Comparison of ENCODE assay signal across 1 cellular context in the genomic region with DNA sequence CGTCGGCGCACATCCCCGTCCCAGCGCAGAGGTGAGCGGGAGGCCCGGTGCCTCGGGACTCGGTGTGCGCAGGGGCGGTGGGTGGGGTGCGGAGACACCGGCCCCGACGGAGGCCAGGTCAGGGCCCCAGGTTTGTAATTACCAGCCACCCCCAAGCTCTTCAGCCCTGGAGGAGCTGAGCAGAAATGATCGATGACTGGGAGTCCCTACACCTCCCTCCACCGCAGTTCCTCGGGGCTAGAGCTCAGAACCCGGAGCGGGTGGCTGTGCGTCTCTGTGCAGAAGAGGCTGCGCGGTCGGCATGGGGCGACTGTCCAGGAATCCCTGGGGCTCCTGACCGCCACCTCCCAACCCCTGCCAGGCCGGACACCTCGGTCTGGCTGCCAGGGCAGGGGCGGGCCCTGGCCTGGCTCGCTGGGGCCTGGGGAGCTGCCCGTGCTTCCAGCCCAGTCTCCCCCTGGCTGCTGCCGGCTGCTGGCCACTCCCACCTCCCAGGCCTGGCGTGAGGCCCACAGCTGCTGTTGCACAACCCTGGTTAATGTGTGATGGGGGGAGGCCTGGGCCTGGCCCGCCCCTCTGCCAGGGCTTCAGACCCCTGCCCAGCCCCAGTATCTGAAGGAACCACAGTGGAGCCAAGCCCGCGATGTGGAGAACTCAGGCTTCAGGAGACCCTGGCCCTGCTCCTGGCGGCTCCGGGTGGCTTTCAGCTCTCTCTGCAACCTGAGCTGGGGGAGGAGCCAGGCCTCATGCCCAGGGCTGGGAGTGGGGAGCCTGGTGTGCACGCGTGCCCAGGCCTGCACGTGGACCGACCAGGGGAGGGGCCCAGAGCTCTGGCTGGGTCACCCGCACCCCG.
TF ChIP-seq lines count a peak whose summit lies in the region.

No MANE protein-coding gene starts in this region.

TF ChIP-seq in HepG2, 621 proteins besides CTCF, POLR2A, EP300 and RAD21 (continued from another document and continues in another):
- TF ChIP-seq, protein P1, sequence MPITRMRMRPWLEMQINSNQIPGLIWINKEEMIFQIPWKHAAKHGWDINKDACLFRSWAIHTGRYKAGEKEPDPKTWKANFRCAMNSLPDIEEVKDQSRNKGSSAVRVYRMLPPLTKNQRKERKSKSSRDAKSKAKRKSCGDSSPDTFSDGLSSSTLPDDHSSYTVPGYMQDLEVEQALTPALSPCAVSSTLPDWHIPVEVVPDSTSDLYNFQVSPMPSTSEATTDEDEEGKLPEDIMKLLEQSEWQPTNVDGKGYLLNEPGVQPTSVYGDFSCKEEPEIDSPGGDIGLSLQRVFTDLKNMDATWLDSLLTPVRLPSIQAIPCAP (CRISPR knock-in tag; IDR thresholded peaks at IDR 0.05; ENCODE audit: low read depth), result no peak; the same call in 1 of the 2 replicates
- TF ChIP-seq ARNTL (CRISPR knock-in tag; IDR thresholded peaks at IDR 0.05) (peak; percentile 99), UBTF (CRISPR knock-in tag; IDR thresholded peaks at IDR 0.05) (peak; percentile 100), DPF2 (CRISPR knock-in tag; IDR thresholded peaks at IDR 0.05; ENCODE audit: borderline replicate concordance, low read depth) (peak; percentile 83; the same call in 1 of the 2 replicates), ZNF883 (CRISPR knock-in tag; IDR thresholded peaks at IDR 0.05; ENCODE audit: not compliant biosample characterization) (peak; percentile 99), PRMT3 (CRISPR knock-in tag; IDR thresholded peaks at IDR 0.05; ENCODE audit: borderline replicate concordance, low read depth) (peak; percentile 77; the same call in 1 of the 2 replicates), NFKBIZ (CRISPR knock-in tag; IDR thresholded peaks at IDR 0.05) (peak; percentile 94), ZNF274 (CRISPR knock-in tag; IDR thresholded peaks at IDR 0.05) (peak; percentile 93), ZNF850 (CRISPR knock-in tag; conservative IDR thresholded peaks at IDR 0.05) (0 out of 2 replicates have a peak, but pooled peaks have one; percentile 67), MIER3 (CRISPR knock-in tag; IDR thresholded peaks at IDR 0.05; ENCODE audit: borderline replicate concordance) (peak; percentile 96; the same call in 1 of the 2 replicates), AKAP8 (CRISPR knock-in tag; IDR thresholded peaks at IDR 0.05) (peak; percentile 97), ZGPAT (CRISPR knock-in tag; IDR thresholded peaks at IDR 0.05) (peak; percentile 98), STAT6 (CRISPR knock-in tag; IDR thresholded peaks at IDR 0.05; ENCODE audit: borderline replicate concordance) (peak; percentile 99; the same call in 1 of the 2 replicates), ZNF777 (CRISPR knock-in tag; IDR thresholded peaks at IDR 0.05) (peak; percentile 73), RXRB (CRISPR knock-in tag; IDR thresholded peaks at IDR 0.05; ENCODE audit: borderline replicate concordance) (peak; percentile 95), ZNF263 (CRISPR knock-in tag; IDR thresholded peaks at IDR 0.05) (peak; percentile 73), ZSCAN25 (CRISPR knock-in tag; IDR thresholded peaks at IDR 0.05) (peak; percentile 91; the same call in 1 of the 2 replicates), ZNF510 (CRISPR knock-in tag; IDR thresholded peaks at IDR 0.05; ENCODE audit: low read depth) (peak; percentile 94), BORCS8-MEF2B (CRISPR knock-in tag; IDR thresholded peaks at IDR 0.05) (peak; percentile 71), ZNF24 (IDR thresholded peaks at IDR 0.05) (peak; percentile 16; the same call in 1 of the 2 replicates), ZIK1 (CRISPR knock-in tag; IDR thresholded peaks at IDR 0.05; ENCODE audit: borderline replicate concordance, low read depth) (peak; percentile 77), FOSL2 (CRISPR knock-in tag; IDR thresholded peaks at IDR 0.05) (peak; percentile 72), ZBTB42 (CRISPR knock-in tag; IDR thresholded peaks at IDR 0.05) (0 out of 2 replicates have a peak, but pooled peaks have one; percentile 64), ZNF121 (CRISPR knock-in tag; IDR thresholded peaks at IDR 0.05) (peak; percentile 36; the same call in 1 of the 2 replicates), ZNF296 (CRISPR knock-in tag; conservative IDR thresholded peaks at IDR 0.05) (peak; percentile 90), DBP (CRISPR knock-in tag; IDR thresholded peaks at IDR 0.05; ENCODE audit: not compliant biosample characterization) (no peak), SRSF1 (optimal IDR thresholded peaks at IDR 0.05; ENCODE audit: low read depth, low read length) (peak; percentile 75), NCOA5 (CRISPR knock-in tag; IDR thresholded peaks at IDR 0.05) (0 out of 2 replicates have a peak, but pooled peaks have one; percentile 64), SRY (CRISPR knock-in tag; IDR thresholded peaks at IDR 0.05) (peak; percentile 72), ZNF501 (CRISPR knock-in tag; IDR thresholded peaks at IDR 0.05) (peak; percentile 94), ZNF407 (CRISPR knock-in tag; IDR thresholded peaks at IDR 0.05; ENCODE audit: not compliant biosample characterization) (peak; percentile 85)
- TF ChIP-seq, protein P2, sequence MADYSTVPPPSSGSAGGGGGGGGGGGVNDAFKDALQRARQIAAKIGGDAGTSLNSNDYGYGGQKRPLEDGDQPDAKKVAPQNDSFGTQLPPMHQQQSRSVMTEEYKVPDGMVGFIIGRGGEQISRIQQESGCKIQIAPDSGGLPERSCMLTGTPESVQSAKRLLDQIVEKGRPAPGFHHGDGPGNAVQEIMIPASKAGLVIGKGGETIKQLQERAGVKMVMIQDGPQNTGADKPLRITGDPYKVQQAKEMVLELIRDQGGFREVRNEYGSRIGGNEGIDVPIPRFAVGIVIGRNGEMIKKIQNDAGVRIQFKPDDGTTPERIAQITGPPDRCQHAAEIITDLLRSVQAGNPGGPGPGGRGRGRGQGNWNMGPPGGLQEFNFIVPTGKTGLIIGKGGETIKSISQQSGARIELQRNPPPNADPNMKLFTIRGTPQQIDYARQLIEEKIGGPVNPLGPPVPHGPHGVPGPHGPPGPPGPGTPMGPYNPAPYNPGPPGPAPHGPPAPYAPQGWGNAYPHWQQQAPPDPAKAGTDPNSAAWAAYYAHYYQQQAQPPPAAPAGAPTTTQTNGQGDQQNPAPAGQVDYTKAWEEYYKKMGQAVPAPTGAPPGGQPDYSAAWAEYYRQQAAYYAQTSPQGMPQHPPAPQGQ (CRISPR knock-in tag; IDR thresholded peaks at IDR 0.05; ENCODE audit: borderline replicate concordance), result peak; percentile 40; the same call in 1 of the 2 replicates
- TF ChIP-seq, protein P3, sequence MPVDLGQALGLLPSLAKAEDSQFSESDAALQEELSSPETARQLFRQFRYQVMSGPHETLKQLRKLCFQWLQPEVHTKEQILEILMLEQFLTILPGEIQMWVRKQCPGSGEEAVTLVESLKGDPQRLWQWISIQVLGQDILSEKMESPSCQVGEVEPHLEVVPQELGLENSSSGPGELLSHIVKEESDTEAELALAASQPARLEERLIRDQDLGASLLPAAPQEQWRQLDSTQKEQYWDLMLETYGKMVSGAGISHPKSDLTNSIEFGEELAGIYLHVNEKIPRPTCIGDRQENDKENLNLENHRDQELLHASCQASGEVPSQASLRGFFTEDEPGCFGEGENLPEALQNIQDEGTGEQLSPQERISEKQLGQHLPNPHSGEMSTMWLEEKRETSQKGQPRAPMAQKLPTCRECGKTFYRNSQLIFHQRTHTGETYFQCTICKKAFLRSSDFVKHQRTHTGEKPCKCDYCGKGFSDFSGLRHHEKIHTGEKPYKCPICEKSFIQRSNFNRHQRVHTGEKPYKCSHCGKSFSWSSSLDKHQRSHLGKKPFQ (CRISPR knock-in tag; IDR thresholded peaks at IDR 0.05; ENCODE audit: insufficient replicate concordance), result no peak
